Comparison of ENCODE assay signal across 8 cellular contexts in genomic region chr1:165857046-165857801, GRCh38. TPM values are rescaled to one million over a fixed set of nuclear protein-coding genes. Genes with fewer than 3 reads are reported as not detected.
A peak's percentile ranks its signal among the peaks of the same experiment; 100 is the strongest.
DNase-seq lines count a peak whose midpoint lies in the region; ATAC-seq and TF ChIP-seq lines count a peak whose summit lies in the region.

No MANE protein-coding gene starts in this region.

- no peak for TF ChIP-seq POLR2A in thyroid gland (IDR thresholded peaks at IDR 0.05)

- intact Hi-C loops in thyroid gland (cut with DNase I): no loop called here

- 77% methylated on average over 8 of the region's 8 CpGs for WGBS in liver
- 90 to 95% methylated on average over 8 of the region's 8 CpGs for WGBS in thyroid gland, 2 donors

- H3K27ac ChIP-seq in liver (ENCODE audit: low read depth in 1 of 2, low read length in 2 of 2) (peak overlapping the region in 1 of 2 donors; percentile 63), WERI-Rb-1 (no peak overlapping the region), thyroid gland (no peak overlapping the region)

- DNase-seq in NOMO-1 treated with dmso at 0.1 percent for 144 hours (lab: John Stamatoyannopoulos, UW; ENCODE audit: unreplicated experiment) (peak; percentile 56), WERI-Rb-1 (no peak), 8988T (no peak), activated gamma-delta T cell treated with Interleukin-2 at 50 U/mL for 16 hours (no peak), thyroid gland (no peak)

- H3K9ac ChIP-seq in liver (ENCODE audit: low read depth in 1 of 2, low read length in 2 of 2): no peak overlapping the region

- H3K27me3 ChIP-seq in liver (ENCODE audit: control insufficient read depth in 4 of 4, insufficient read depth in 4 of 4, low read length in 3 of 4) (no peaks in the 10 kb centered on the region), WERI-Rb-1 (ENCODE audit: insufficient read depth, low read depth, severe bottlenecking) (no peaks in the 10 kb centered on the region), thyroid gland (no peaks in the 10 kb centered on the region)

- H3K36me3 ChIP-seq in liver (ENCODE audit: control insufficient read depth in 4 of 4, insufficient read depth in 3 of 4, low read depth in 1 of 4, low read length in 3 of 4) (no peaks in the 10 kb centered on the region), WERI-Rb-1 (no peaks in the 10 kb centered on the region; the same call in 1 of the 2 replicates), thyroid gland (no peaks in the 10 kb centered on the region)

- ATAC-seq in GM18909 (IDR thresholded peaks at IDR 0.05; ENCODE audit: poor library complexity, unreplicated experiment): peak; percentile 94
- ATAC-seq in HG02678 (IDR thresholded peaks at IDR 0.05; ENCODE audit: unreplicated experiment): peak; percentile 91

- H3K4me3 ChIP-seq in liver (ENCODE audit: low read depth in 1 of 3, low read length in 3 of 3): no peak overlapping the region
- no peak overlapping the region for H3K4me3 ChIP-seq in WERI-Rb-1 (ENCODE audit: low read depth, low read length)
- no peak overlapping the region for H3K4me3 ChIP-seq in thyroid gland (replicated peaks in 1 of 3)

- H3K4me1 ChIP-seq in liver (ENCODE audit: control insufficient read depth in 4 of 4, insufficient read depth in 4 of 4, low read length in 3 of 4) (peaks cover 12 to 40% (median 28%) of the 10 kb centered on the region in 4 donors), thyroid gland (peaks cover 1 to 5% of the 10 kb centered on the region in 2 donors)

- TF ChIP-seq CTCF in liver (IDR thresholded peaks at IDR 0.05; ENCODE audit: low read depth, low read length, missing input control) (no peak), WERI-Rb-1 (IDR thresholded peaks at IDR 0.05; ENCODE audit: low read depth, low read length) (no peak), thyroid gland (IDR thresholded peaks at IDR 0.05) (no peak)

- no peaks in the 10 kb centered on the region for H3K9me3 ChIP-seq in liver (ENCODE audit: control insufficient read depth in 4 of 4, low read length in 3 of 4)
- no peaks in the 10 kb centered on the region for H3K9me3 ChIP-seq in WERI-Rb-1 (ENCODE audit: severe bottlenecking)
- no peaks in the 10 kb centered on the region for H3K9me3 ChIP-seq in thyroid gland

- TF ChIP-seq RAD21 in liver (IDR thresholded peaks at IDR 0.05): no peak

TF ChIP-seq in liver, 16 proteins besides CTCF, POLR2A, EP300 and RAD21:
- TF ChIP-seq, protein P1, sequence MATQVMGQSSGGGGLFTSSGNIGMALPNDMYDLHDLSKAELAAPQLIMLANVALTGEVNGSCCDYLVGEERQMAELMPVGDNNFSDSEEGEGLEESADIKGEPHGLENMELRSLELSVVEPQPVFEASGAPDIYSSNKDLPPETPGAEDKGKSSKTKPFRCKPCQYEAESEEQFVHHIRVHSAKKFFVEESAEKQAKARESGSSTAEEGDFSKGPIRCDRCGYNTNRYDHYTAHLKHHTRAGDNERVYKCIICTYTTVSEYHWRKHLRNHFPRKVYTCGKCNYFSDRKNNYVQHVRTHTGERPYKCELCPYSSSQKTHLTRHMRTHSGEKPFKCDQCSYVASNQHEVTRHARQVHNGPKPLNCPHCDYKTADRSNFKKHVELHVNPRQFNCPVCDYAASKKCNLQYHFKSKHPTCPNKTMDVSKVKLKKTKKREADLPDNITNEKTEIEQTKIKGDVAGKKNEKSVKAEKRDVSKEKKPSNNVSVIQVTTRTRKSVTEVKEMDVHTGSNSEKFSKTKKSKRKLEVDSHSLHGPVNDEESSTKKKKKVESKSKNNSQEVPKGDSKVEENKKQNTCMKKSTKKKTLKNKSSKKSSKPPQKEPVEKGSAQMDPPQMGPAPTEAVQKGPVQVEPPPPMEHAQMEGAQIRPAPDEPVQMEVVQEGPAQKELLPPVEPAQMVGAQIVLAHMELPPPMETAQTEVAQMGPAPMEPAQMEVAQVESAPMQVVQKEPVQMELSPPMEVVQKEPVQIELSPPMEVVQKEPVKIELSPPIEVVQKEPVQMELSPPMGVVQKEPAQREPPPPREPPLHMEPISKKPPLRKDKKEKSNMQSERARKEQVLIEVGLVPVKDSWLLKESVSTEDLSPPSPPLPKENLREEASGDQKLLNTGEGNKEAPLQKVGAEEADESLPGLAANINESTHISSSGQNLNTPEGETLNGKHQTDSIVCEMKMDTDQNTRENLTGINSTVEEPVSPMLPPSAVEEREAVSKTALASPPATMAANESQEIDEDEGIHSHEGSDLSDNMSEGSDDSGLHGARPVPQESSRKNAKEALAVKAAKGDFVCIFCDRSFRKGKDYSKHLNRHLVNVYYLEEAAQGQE (IDR thresholded peaks at IDR 0.05): no peak
- peak; percentile 31 to 60 for TF ChIP-seq HNF4A (conservative IDR thresholded peaks at IDR 0.05)
- TF ChIP-seq YY1 (IDR thresholded peaks at IDR 0.05): no peak
- no peak for TF ChIP-seq EGR1 (IDR thresholded peaks at IDR 0.05; ENCODE audit: low read depth in 2 of 2)
- TF ChIP-seq ZBTB33 (IDR thresholded peaks at IDR 0.05): no peak
- peak; percentile 52 to 66 for TF ChIP-seq RXRA (IDR thresholded peaks at IDR 0.05)
- no peak for TF ChIP-seq FOXA2 (IDR thresholded peaks at IDR 0.05)
- TF ChIP-seq, protein P2, sequence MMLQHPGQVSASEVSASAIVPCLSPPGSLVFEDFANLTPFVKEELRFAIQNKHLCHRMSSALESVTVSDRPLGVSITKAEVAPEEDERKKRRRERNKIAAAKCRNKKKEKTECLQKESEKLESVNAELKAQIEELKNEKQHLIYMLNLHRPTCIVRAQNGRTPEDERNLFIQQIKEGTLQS (IDR thresholded peaks at IDR 0.05): no peak
- no peak for TF ChIP-seq NR2F2 (IDR thresholded peaks at IDR 0.05)
- TF ChIP-seq HNF4G (IDR thresholded peaks at IDR 0.05): no peak
- peak; percentile 14 for TF ChIP-seq MAX (IDR thresholded peaks at IDR 0.05)
- no peak for TF ChIP-seq SP1 (IDR thresholded peaks at IDR 0.05)
- no peak for TF ChIP-seq TAF1 (conservative IDR thresholded peaks at IDR 0.05)
- TF ChIP-seq FOXA1 (IDR thresholded peaks at IDR 0.05): no peak
- TF ChIP-seq GABPA (IDR thresholded peaks at IDR 0.05 in 1 of 2, conservative IDR thresholded peaks at IDR 0.05 in 1 of 2): no peak
- TF ChIP-seq JUND (IDR thresholded peaks at IDR 0.05): no peak

RNA-seq across cellular contexts. Expression of gene UCK2, which starts 29.8 kb away (rescaled TPM):
- total RNA-seq in liver (10 to 100 TPM; 24.5 to 25.5 TPM), thyroid gland (10 to 100 TPM; 15.9 to 21.0 (median 19.3) TPM)
- 10 to 100 TPM in 1 of 2 donors, 1 to 10 TPM in 1; 8.9 to 10.1 TPM for polyA plus RNA-seq in liver
